In the genomic region with DNA sequence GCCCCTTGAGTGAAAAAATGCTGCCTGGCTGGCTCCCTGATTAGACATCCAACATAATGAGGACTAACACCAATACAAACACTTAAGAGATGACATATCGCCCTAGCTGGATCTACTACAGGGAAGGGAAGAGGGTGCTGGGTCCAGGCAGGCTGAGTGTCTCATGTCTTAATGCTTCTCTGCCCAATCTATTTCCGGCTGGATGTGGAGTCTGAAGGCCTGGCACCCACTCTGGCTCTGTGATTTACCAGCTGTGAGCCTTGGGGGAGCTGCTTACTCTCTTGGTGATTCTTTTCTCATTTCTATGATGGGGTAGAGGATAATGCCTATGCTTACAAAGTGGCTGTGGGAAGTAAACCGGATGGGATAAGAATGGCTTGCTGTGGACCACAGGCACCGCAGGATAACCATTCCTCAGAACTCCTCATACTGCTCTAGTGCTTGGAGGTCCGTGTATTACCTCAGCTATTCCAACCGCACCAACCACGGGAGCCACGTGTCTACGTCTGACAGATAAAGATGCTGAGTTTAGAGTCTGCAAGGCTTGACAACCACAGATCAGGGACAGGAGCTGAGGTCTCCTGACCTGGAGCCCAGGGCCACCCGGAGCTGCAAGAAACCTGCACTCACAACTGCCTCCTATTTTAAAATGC, we compare ENCODE assay signal across 1 cellular context.
TF ChIP-seq lines count a peak whose summit lies in the region.

No MANE protein-coding gene starts in this region.

TF ChIP-seq in K562, 482 proteins besides CTCF, POLR2A, EP300 and RAD21 (continued from another document):
- TF ChIP-seq SOX6 (IDR thresholded peaks at IDR 0.05): 0 out of 2 replicates have a peak, but pooled peaks have one; percentile 8
- TF ChIP-seq GTF2A2 (tag; IDR thresholded peaks at IDR 0.05): no peak
- TF ChIP-seq HDAC8 (tag; IDR thresholded peaks at IDR 0.05): no peak
- peak; percentile 51; the same call in 1 of the 2 replicates for TF ChIP-seq L3MBTL2 (IDR thresholded peaks at IDR 0.05)
- TF ChIP-seq FOS (IDR thresholded peaks at IDR 0.05; ENCODE audit: extremely low read depth, insufficient read length): no peak
- TF ChIP-seq EGR1 (conservative IDR thresholded peaks at IDR 0.05): no peak
- no peak for TF ChIP-seq NR1H2 (CRISPR knock-in tag; IDR thresholded peaks at IDR 0.05)
- no peak for TF ChIP-seq SIX5 (IDR thresholded peaks at IDR 0.05; ENCODE audit: borderline replicate concordance in 1 of 2, insufficient read depth in 1 of 2, low read depth in 1 of 2, low read length in 2 of 2)
- TF ChIP-seq RCOR1 (IDR thresholded peaks at IDR 0.05; ENCODE audit: borderline replicate concordance in 1 of 2, low read depth in 2 of 2, low read length in 2 of 2): no peak
- TF ChIP-seq SMAD1 (IDR thresholded peaks at IDR 0.05; ENCODE audit: low read depth, low read length, partially characterized antibody): no peak
- TF ChIP-seq NRF1 (conservative IDR thresholded peaks at IDR 0.05 in 1 of 2, IDR thresholded peaks at IDR 0.05 in 1 of 2): no peak
- TF ChIP-seq, protein P1, sequence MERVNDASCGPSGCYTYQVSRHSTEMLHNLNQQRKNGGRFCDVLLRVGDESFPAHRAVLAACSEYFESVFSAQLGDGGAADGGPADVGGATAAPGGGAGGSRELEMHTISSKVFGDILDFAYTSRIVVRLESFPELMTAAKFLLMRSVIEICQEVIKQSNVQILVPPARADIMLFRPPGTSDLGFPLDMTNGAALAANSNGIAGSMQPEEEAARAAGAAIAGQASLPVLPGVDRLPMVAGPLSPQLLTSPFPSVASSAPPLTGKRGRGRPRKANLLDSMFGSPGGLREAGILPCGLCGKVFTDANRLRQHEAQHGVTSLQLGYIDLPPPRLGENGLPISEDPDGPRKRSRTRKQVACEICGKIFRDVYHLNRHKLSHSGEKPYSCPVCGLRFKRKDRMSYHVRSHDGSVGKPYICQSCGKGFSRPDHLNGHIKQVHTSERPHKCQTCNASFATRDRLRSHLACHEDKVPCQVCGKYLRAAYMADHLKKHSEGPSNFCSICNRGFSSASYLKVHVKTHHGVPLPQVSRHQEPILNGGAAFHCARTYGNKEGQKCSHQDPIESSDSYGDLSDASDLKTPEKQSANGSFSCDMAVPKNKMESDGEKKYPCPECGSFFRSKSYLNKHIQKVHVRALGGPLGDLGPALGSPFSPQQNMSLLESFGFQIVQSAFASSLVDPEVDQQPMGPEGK (CRISPR knock-in tag; IDR thresholded peaks at IDR 0.05; ENCODE audit: borderline replicate concordance): no peak
